2 cellular contexts compared by ENCODE assay signal in genomic region chr1:180501865-180502360, GRCh38.
A peak's percentile ranks its signal among the peaks of the same experiment; 100 is the strongest.
TF ChIP-seq lines count a peak whose summit lies in the region.

No MANE protein-coding gene starts in this region.

TF ChIP-seq in A549, 52 proteins besides CTCF, POLR2A, EP300 and RAD21 (continued from another document):
- TF ChIP-seq NFE2L2 (conservative IDR thresholded peaks at IDR 0.05; ENCODE audit: low read length) (no peak), BCL3 (IDR thresholded peaks at IDR 0.05) (no peak), KDM1A (IDR thresholded peaks at IDR 0.05; ENCODE audit: low read depth) (no peak), RNF2 (IDR thresholded peaks at IDR 0.05; ENCODE audit: borderline replicate concordance, low read depth) (no peak)

TF ChIP-seq in GM12878, 131 proteins besides CTCF, POLR2A, EP300 and RAD21 (continued from another document):
- TF ChIP-seq TCF3 (IDR thresholded peaks at IDR 0.05; ENCODE audit: borderline replicate concordance, insufficient read depth, low read depth, low read length) = no peak
- TF ChIP-seq NBN (IDR thresholded peaks at IDR 0.05) = peak; percentile 14; the same call in 1 of the 2 replicates
